ENCODE assay signal across 19 cellular contexts in the genomic region with DNA sequence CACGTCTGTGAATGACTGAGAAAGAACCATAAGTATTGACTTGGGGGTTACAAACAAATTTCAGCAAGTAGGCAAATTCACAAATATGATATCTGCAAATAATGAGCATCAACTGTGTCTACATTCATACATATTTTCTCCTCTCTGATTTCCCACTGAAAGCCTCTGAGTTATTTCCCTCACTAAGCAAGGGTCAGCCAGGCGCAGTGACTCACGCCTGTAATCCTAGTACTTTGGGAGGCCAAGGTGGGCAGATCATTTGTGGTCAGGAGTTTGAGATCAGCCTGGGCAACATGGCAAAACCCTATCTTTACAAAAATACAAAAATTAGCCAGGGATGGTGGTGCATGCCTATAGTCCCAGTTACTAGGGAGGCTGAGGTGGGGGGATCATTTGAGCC.
"Had no signal": no experiment of that assay in that cellular context is flagged by ENCODE, and none has a peak within 500 bp of the region (broad histone marks: within the 10 kb centered on the region; RNA-seq: fewer than 3 reads in every experiment).

No MANE protein-coding gene starts in this region.

- H3K36me3 ChIP-seq: breast epithelium, esophagus muscularis mucosa, gastroesophageal sphincter, heart right ventricle, ovary, upper lobe of left lung had no signal

- H3K9me3 ChIP-seq: breast epithelium, esophagus muscularis mucosa, gastroesophageal sphincter, ovary, testis, upper lobe of left lung had no signal

- H3K27ac ChIP-seq: breast epithelium, esophagus muscularis mucosa, gastroesophageal sphincter, heart right ventricle, ovary, testis, upper lobe of left lung had no signal

- H3K4me3 ChIP-seq: breast epithelium, esophagus muscularis mucosa, gastroesophageal sphincter, heart right ventricle, ovary, testis, upper lobe of left lung had no signal

- H3K4me1 ChIP-seq: breast epithelium, gastroesophageal sphincter, heart right ventricle, testis, upper lobe of left lung had no signal

- DNase-seq: activated CD4-positive, alpha-beta memory T cell treated with anti-CD3 and anti-CD28 coated beads, Interleukin-2, amount 10 ng/mL, durations not matched to agents 7 days and 5 days; activated CD4-positive, alpha-beta T cell treated with anti-CD3 and anti-CD28 coated beads for 48 hours; activated CD4-positive, CD25-positive, alpha-beta regulatory T cell; activated CD8-positive, alpha-beta memory T cell treated with anti-CD3 and anti-CD28 coated beads, Interleukin-2, amount 10 ng/mL, durations not matched to agents 7 days and 5 days; activated naive CD4-positive, alpha-beta T cell; activated naive CD8-positive, alpha-beta T cell treated with anti-CD3 and anti-CD28 coated beads, Interleukin-2, amount 10 ng/mL, durations not matched to agents 7 days and 5 days; aorta; effector memory CD4-positive, alpha-beta T cell; heart right ventricle; immature natural killer cell; naive thymus-derived CD8-positive, alpha-beta T cell; ovary; stimulated activated CD4-positive, alpha-beta T cell treated with anti-CD3 and anti-CD28 coated beads, Interleukin-4, amount 100 ng/mL, for 4 hours; T-helper 9 cell; testis; upper lobe of left lung had no signal

- H3K27me3 ChIP-seq: breast epithelium, esophagus muscularis mucosa, gastroesophageal sphincter, heart right ventricle, ovary, testis, upper lobe of left lung had no signal
